ENCODE assay signal across 15 cellular contexts in the genomic region with DNA sequence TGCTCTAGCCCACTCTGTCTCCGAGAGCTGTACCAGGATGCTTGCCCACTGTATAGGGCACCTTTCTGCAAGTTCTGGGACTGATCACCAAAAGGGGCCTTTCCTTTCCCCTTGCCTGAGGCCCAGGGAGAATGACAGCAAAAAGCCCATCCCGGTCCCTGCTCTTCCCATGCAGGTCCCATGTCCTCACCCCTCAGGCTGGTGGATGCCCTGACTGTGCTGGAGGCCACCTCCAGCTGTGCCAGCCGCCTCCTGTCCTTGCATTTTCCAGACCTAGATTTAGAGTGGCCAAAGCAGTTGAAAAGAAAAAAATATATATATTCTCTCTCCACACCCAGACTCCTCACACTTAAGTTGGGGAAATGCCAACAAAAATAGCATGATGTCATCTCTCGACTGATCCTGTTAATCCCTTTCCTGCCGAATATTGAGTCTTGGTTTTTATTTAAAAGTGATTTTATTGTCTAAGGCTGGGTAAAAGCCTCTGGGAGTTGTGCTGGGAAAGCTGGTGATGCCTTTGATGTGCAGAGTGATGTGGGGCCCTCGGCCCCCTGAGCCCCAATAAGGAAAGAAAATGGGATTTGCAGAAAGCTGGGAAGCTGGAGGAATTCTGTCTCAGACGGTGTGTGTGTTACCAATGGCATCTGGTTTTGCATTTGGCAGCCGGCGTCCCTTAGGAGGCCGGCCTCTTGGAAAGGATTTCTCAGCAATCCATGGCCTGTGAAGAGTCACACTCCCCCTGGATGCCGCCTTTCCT. TPM values are rescaled to one million over a fixed set of nuclear protein-coding genes. Genes with fewer than 3 reads are reported as not detected.
A peak's percentile ranks its signal among the peaks of the same experiment; 100 is the strongest.
DNase-seq lines count a peak whose midpoint lies in the region; ATAC-seq lines count a peak whose summit lies in the region.
"Had no signal": no experiment of that assay in that cellular context is flagged by ENCODE, and none has a peak within 500 bp of the region (broad histone marks: within the 10 kb centered on the region; RNA-seq: fewer than 3 reads in every experiment).

No MANE protein-coding gene starts in this region.

- ATAC-seq in HG03025 (IDR thresholded peaks at IDR 0.05; ENCODE audit: low FRiP score, unreplicated experiment) = no peak
- ATAC-seq: gastrocnemius medialis had no signal

- DNase-seq in AG08396 (ENCODE audit: low spot score) (peak; percentile 45), M059J (ENCODE audit: low read depth) (peak; percentile 87), dermis blood vessel endothelial cell (peak; percentile 84), kidney tubule cell (ENCODE audit: low spot score) (peak; percentile 78), UCSD-AML1 (lab: John Stamatoyannopoulos, UW; ENCODE audit: unreplicated experiment) (no peak), NCI-H1105 treated with DMSO at 0.1 percent for 48 hours (lab: John Stamatoyannopoulos, UW) (no peak)
- no peak for DNase-seq in activated CD8-positive, alpha-beta memory T cell treated with anti-CD3 and anti-CD28 coated beads, Interleukin-2, amount 50 U/mL, for 4 hours
- DNase-seq: activated CD4-positive, CD25-positive, alpha-beta regulatory T cell; activated naive CD4-positive, alpha-beta T cell treated with anti-CD3 and anti-CD28 coated beads, Interleukin-2, amount 50 U/mL, for 16 hours; CD4-positive, CD25-positive, alpha-beta regulatory T cell; gastrocnemius medialis; naive B cell; NCI-H1092; stimulated activated CD4-positive, alpha-beta T cell treated with anti-CD3 and anti-CD28 coated beads, Interleukin-2, amount 100 ng/mL, for 24 hours had no signal

RNA-seq across cellular contexts. Expression of gene TPM1, which starts 29.3 kb away (rescaled TPM):
- 1,051 and 1,337 TPM in 2 replicates for total RNA-seq in M059J (2014; rRNA removed; shearing (Covaris generic))
- total RNA-seq in dermis blood vessel endothelial cell = 309 and 334 TPM in 2 replicates

Comparison
In these comparisons a context has a peak if more than half of its experiments do, and no peak if none do; other contexts are left out.
1. DNase-seq: peak in AG08396 (single experiment), M059J (single experiment), dermis blood vessel endothelial cell (single experiment) and kidney tubule cell (single experiment); none in activated CD8-positive, alpha-beta memory T cell treated with anti-CD3 and anti-CD28 coated beads, Interleukin-2, amount 50 U/mL, for 4 hours (single experiment), UCSD-AML1 (single experiment) and NCI-H1105 treated with DMSO at 0.1 percent for 48 hours (single experiment).